8 cellular contexts compared by ENCODE assay signal in genomic region chr2:112583497-112584133, GRCh38. TPM values are rescaled to one million over a fixed set of nuclear protein-coding genes. Genes with fewer than 3 reads are reported as not detected.
DNase-seq lines count a peak whose midpoint lies in the region; ATAC-seq and TF ChIP-seq lines count a peak whose summit lies in the region.

No MANE protein-coding gene starts in this region.

- intact Hi-C loops in naive thymus-derived CD4-positive, alpha-beta T cell (cut with micrococcal nuclease), result loop anchor here (1.0 to 10.0 kb wide), 18 partner anchors 41 to 701 kb away; partner anchors contain the start of genes ANAPC1 (in 2 of the 2), POLR1B (in 2 of the 2), SLC20A1 (in 2 of the 2) and ZC3H6 (in 2 of the 2)

- peak overlapping the region; percentile 96 for H3K4me3 Mint-ChIP-seq in stimulated activated naive CD8-positive, alpha-beta T cell treated with anti-CD3 and anti-CD28 coated beads, Interleukin-15, Interleukin-2, amounts not matched to agents 100 ng/mL and 50 ng/mL, for 24 hours
- H3K4me3 Mint-ChIP-seq in endothelial cell (ENCODE audit: unreplicated experiment), result peak overlapping the region; percentile 90
- peak overlapping the region; percentile 91 to 98 (median 96) for H3K4me3 Mint-ChIP-seq in naive thymus-derived CD4-positive, alpha-beta T cell

- H3K4me1 Mint-ChIP-seq in stimulated activated naive CD8-positive, alpha-beta T cell treated with anti-CD3 and anti-CD28 coated beads, Interleukin-15, Interleukin-2, amounts not matched to agents 100 ng/mL and 50 ng/mL, for 24 hours (ENCODE audit: low read depth), result peaks cover 44% of the 10 kb centered on the region
- peaks cover 26% of the 10 kb centered on the region for H3K4me1 Mint-ChIP-seq in endothelial cell (ENCODE audit: unreplicated experiment)
- peaks cover 26 to 49% (median 37%) of the 10 kb centered on the region in 7 donors for H3K4me1 Mint-ChIP-seq in naive thymus-derived CD4-positive, alpha-beta T cell

- TF ChIP-seq CTCF in endothelial cell (IDR thresholded peaks at IDR 0.05; ENCODE audit: unreplicated experiment), result no peak

- H3K27me3 ChIP-seq in naive thymus-derived CD4-positive, alpha-beta T cell (ENCODE audit: control insufficient read depth in 2 of 2, insufficient read depth in 2 of 2, low read length in 2 of 2), result no peaks in the 10 kb centered on the region

- no peaks in the 10 kb centered on the region for H3K9me3 Mint-ChIP-seq in stimulated activated naive CD8-positive, alpha-beta T cell treated with anti-CD3 and anti-CD28 coated beads, Interleukin-15, Interleukin-2, amounts not matched to agents 100 ng/mL and 50 ng/mL, for 24 hours
- no peaks in the 10 kb centered on the region for H3K9me3 Mint-ChIP-seq in endothelial cell (ENCODE audit: unreplicated experiment)
- H3K9me3 Mint-ChIP-seq in naive thymus-derived CD4-positive, alpha-beta T cell, result peaks cover 0 to 7% (median 0%) of the 10 kb centered on the region in 11 donors

- peaks cover 0 to 25% (median 0%) of the 10 kb centered on the region in 3 experiments for H3K36me3 ChIP-seq in naive thymus-derived CD4-positive, alpha-beta T cell (ENCODE audit: control insufficient read depth in 2 of 3, insufficient read depth in 3 of 3, low read length in 3 of 3)

- DNase-seq in stimulated activated naive CD8-positive, alpha-beta T cell treated with anti-CD3 and anti-CD28 coated beads, Interleukin-15, Interleukin-2, amounts not matched to agents 100 U/mL and 50 U/mL, for 24 hours, result no peak
- DNase-seq in SK-N-DZ (ENCODE audit: low spot score) (peak; percentile 60), endothelial cell (ENCODE audit: low spot score) (no peak), mucosa of gallbladder (ENCODE audit: low spot score) (no peak), SW480 (ENCODE audit: low spot score) (no peak)
- DNase-seq in naive thymus-derived CD4-positive, alpha-beta T cell, result peak in 5 of 9 donors; percentile 9 to 20 (median 11)

- H3K4me3 ChIP-seq in naive thymus-derived CD4-positive, alpha-beta T cell (ENCODE audit: low read length), result peak overlapping the region; percentile 76

- peaks cover 29% of the 10 kb centered on the region for H3K36me3 Mint-ChIP-seq in stimulated activated naive CD8-positive, alpha-beta T cell treated with anti-CD3 and anti-CD28 coated beads, Interleukin-15, Interleukin-2, amounts not matched to agents 100 ng/mL and 50 ng/mL, for 24 hours (ENCODE audit: low read depth)
- peaks cover 7% of the 10 kb centered on the region for H3K36me3 Mint-ChIP-seq in endothelial cell (ENCODE audit: low read depth, unreplicated experiment)
- peaks cover 12 to 24% (median 15%) of the 10 kb centered on the region in 5 donors for H3K36me3 Mint-ChIP-seq in naive thymus-derived CD4-positive, alpha-beta T cell

- H3K27me3 Mint-ChIP-seq in stimulated activated naive CD8-positive, alpha-beta T cell treated with anti-CD3 and anti-CD28 coated beads, Interleukin-15, Interleukin-2, amounts not matched to agents 100 ng/mL and 50 ng/mL, for 24 hours, result no peaks in the 10 kb centered on the region
- peaks cover 15% of the 10 kb centered on the region for H3K27me3 Mint-ChIP-seq in endothelial cell (ENCODE audit: unreplicated experiment)
- H3K27me3 Mint-ChIP-seq in naive thymus-derived CD4-positive, alpha-beta T cell, result peaks cover 0 to 2% (median 0%) of the 10 kb centered on the region in 5 donors

- no peaks in the 10 kb centered on the region for H3K9me3 ChIP-seq in naive thymus-derived CD4-positive, alpha-beta T cell (ENCODE audit: control insufficient read depth in 2 of 3, low read length in 3 of 3)

- no peak for ATAC-seq in stimulated activated naive CD8-positive, alpha-beta T cell treated with anti-CD3 and anti-CD28 coated beads, Interleukin-15, Interleukin-2, amounts not matched to agents 100 U/mL and 50 U/mL, for 24 hours
- no peak for ATAC-seq in naive thymus-derived CD4-positive, alpha-beta T cell
- no peak for ATAC-seq in HG02852 (IDR thresholded peaks at IDR 0.05; ENCODE audit: unreplicated experiment)

- peak overlapping the region; percentile 79 for H3K27ac ChIP-seq in naive thymus-derived CD4-positive, alpha-beta T cell (ENCODE audit: low read depth, low read length)

- POLR2A ChIA-PET in naive thymus-derived CD4-positive, alpha-beta T cell (lab: Charles Lee), result interaction anchor here (0.7 to 2.5 kb wide), 13 partner anchors 14 to 699 kb away, joined by 3 to 8 read pairs (median 4); partner anchors contain the start of genes ANAPC1, SLC20A1 and TMEM87B

- peaks cover 11 to 15% of the 10 kb centered on the region in 2 donors for H3K4me1 ChIP-seq in naive thymus-derived CD4-positive, alpha-beta T cell (ENCODE audit: control insufficient read depth in 2 of 2, insufficient read depth in 2 of 2, low read length in 2 of 2)

- CTCF ChIA-PET in naive thymus-derived CD4-positive, alpha-beta T cell (lab: Charles Lee), result interaction anchor here (0.6 to 1.9 kb wide), 3 partner anchors 103 to 377 kb away, joined by 3 to 6 read pairs (median 5); no protein-coding TSS in a partner anchor

- peak overlapping the region; percentile 95 for H3K27ac Mint-ChIP-seq in stimulated activated naive CD8-positive, alpha-beta T cell treated with anti-CD3 and anti-CD28 coated beads, Interleukin-15, Interleukin-2, amounts not matched to agents 100 ng/mL and 50 ng/mL, for 24 hours
- H3K27ac Mint-ChIP-seq in endothelial cell (ENCODE audit: unreplicated experiment), result peak overlapping the region; percentile 96
- H3K27ac Mint-ChIP-seq in naive thymus-derived CD4-positive, alpha-beta T cell, result peak overlapping the region; percentile 93 to 99 (median 96)

RNA-seq across cellular contexts. Expression of gene CHCHD5, which starts 0.8 kb away (rescaled TPM):
- 30.7 and 35.9 TPM in 2 replicates for polyA plus RNA-seq in SK-N-DZ (2014; cell fraction: cytosol; rRNA removed)
- polyA plus RNA-seq in SK-N-DZ (2014; cell fraction: nucleus; rRNA removed), result 22.6 and 24.1 TPM in 2 replicates
- 27.4 TPM for total RNA-seq in endothelial cell (ENCODE audit: unreplicated experiment)
- total RNA-seq in naive thymus-derived CD4-positive, alpha-beta T cell, result 10 to 100 TPM; 17.4 to 31.9 (median 21.1) TPM
- polyA plus RNA-seq in naive thymus-derived CD4-positive, alpha-beta T cell, result 10 to 100 TPM; 35.3 to 67.3 TPM
- 40.3 TPM for total RNA-seq in mucosa of gallbladder

RNA-seq across cellular contexts. Expression of gene POLR1B, which starts 41.4 kb away (rescaled TPM):
- polyA plus RNA-seq in SK-N-DZ (2014; cell fraction: cytosol; rRNA removed), result 26.0 and 34.5 TPM in 2 replicates
- 21.3 and 28.1 TPM in 2 replicates for polyA plus RNA-seq in SK-N-DZ (2014; cell fraction: nucleus; rRNA removed)
- total RNA-seq in endothelial cell (ENCODE audit: unreplicated experiment) (22.1 TPM), mucosa of gallbladder (13.8 TPM)
- 10 to 100 TPM; 10.1 to 41.8 (median 25.2) TPM for total RNA-seq in naive thymus-derived CD4-positive, alpha-beta T cell
- 10 to 100 TPM; 17.2 to 26.1 TPM for polyA plus RNA-seq in naive thymus-derived CD4-positive, alpha-beta T cell

Comparison
In these comparisons a context has a peak if more than half of its experiments do, and no peak if none do; other contexts are left out.
1. DNase-seq: peak in SK-N-DZ (single experiment) and naive thymus-derived CD4-positive, alpha-beta T cell (5 of 9); none in stimulated activated naive CD8-positive, alpha-beta T cell treated with anti-CD3 and anti-CD28 coated beads, Interleukin-15, Interleukin-2, amounts not matched to agents 100 U/mL and 50 U/mL, for 24 hours (single experiment), endothelial cell (single experiment), mucosa of gallbladder (single experiment) and SW480 (single experiment).
2. Peak in every context shown above with its lines, with median percentiles within 50 percentile points of each other: H3K27ac Mint-ChIP-seq and H3K4me3 Mint-ChIP-seq.